ENCODE assay signal across 1 cellular context in genomic region chr6:75344021-75344420, GRCh38.
TF ChIP-seq lines count a peak whose summit lies in the region.

No MANE protein-coding gene starts in this region.

TF ChIP-seq in K562, 482 proteins besides CTCF, POLR2A, EP300 and RAD21:
- TF ChIP-seq MBD1 (CRISPR knock-in tag; IDR thresholded peaks at IDR 0.05) (no peak), RBM17 (IDR thresholded peaks at IDR 0.05; ENCODE audit: borderline replicate concordance, low read depth, low read length) (no peak), ZNF717 (CRISPR knock-in tag; IDR thresholded peaks at IDR 0.05) (no peak), USF1 (CRISPR knock-in tag; IDR thresholded peaks at IDR 0.05) (no peak), DPF2 (IDR thresholded peaks at IDR 0.05) (no peak), ZNF124 (CRISPR knock-in tag; IDR thresholded peaks at IDR 0.05) (no peak), PYGO2 (tag; IDR thresholded peaks at IDR 0.05) (no peak), RUNX1 (IDR thresholded peaks at IDR 0.05; ENCODE audit: low read depth) (no peak), STAT5B (CRISPR knock-in tag; IDR thresholded peaks at IDR 0.05) (no peak), ATF6 (CRISPR knock-in tag; IDR thresholded peaks at IDR 0.05) (no peak), HDGF (IDR thresholded peaks at IDR 0.05) (no peak), SMC3 (conservative IDR thresholded peaks at IDR 0.05; ENCODE audit: insufficient read depth, low read depth, low read length) (no peak)
